19 cellular contexts compared by ENCODE assay signal in the genomic region with DNA sequence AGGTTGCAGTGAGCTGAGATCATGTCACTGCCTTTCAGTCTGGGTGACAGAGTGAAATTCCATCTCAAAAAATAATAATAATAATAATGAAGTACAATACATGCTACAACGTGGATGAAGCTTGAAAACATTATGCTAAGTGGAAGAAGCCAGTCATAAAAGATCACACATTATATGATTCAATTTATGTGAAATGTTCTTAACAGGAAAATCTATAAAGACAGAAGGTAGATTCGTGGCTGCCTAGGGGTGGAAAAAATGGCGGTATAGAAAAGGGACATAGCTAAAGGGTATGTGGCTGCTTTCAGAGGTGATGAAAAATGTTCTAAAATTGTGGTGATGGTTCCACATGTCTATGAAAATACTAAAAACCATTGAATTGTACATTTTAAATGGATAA. TPM values are rescaled to one million over a fixed set of nuclear protein-coding genes. Genes with fewer than 3 reads are reported as not detected.
DNase-seq lines count a peak whose midpoint lies in the region; ATAC-seq, FAIRE-seq and TF ChIP-seq lines count a peak whose summit lies in the region.
"Had no signal": no experiment of that assay in that cellular context is flagged by ENCODE, and none has a peak within 500 bp of the region (broad histone marks: within the 10 kb centered on the region; RNA-seq: fewer than 3 reads in every experiment).

No MANE protein-coding gene starts in this region.

- POLR2A ChIA-PET in MCF 10A (lab: Yijun Ruan, JAX) = interaction anchor here (0.6 kb wide), 1 partner anchor 670 kb away, joined by 3 read pairs; no protein-coding TSS in a partner anchor
- POLR2A ChIA-PET in naive thymus-derived CD4-positive, alpha-beta T cell (lab: Charles Lee) = interaction anchor here (0.8 kb wide), 1 partner anchor 50 kb away, joined by 3 read pairs; no protein-coding TSS in a partner anchor

- H3K4me2 ChIP-seq in mammary epithelial cell (ENCODE audit: insufficient read depth, low read depth, low read length) (peak overlapping the region; percentile 25), astrocyte (ENCODE audit: low read length) (peak overlapping the region; percentile 18)

- CTCF ChIA-PET in mammary epithelial cell (lab: Charles Lee; ENCODE audit: low non-redundant PET) = no interaction called here
- CTCF ChIA-PET in MCF 10A (lab: Yijun Ruan, JAX) = interaction anchor here (1.5 kb wide), 1 partner anchor 12 kb away, joined by 3 read pairs; no protein-coding TSS in a partner anchor
- CTCF ChIA-PET in naive thymus-derived CD4-positive, alpha-beta T cell (lab: Charles Lee) = no interaction called here

- WGBS in mammary epithelial cell (ENCODE audit: low coverage, missing lambda C conversion rate) = 35% methylated on average over 3 of the region's 3 CpGs

- H3K27ac Mint-ChIP-seq in MCF 10A (ENCODE audit: low read depth, unreplicated experiment) (no peak overlapping the region), T-helper 17 cell (peak overlapping the region; percentile 37), astrocyte (ENCODE audit: unreplicated experiment) (no peak overlapping the region)
- peak overlapping the region; percentile 99 for H3K27ac Mint-ChIP-seq in stimulated activated naive CD8-positive, alpha-beta T cell treated with anti-CD3 and anti-CD28 coated beads, Interleukin-15, Interleukin-2, amounts not matched to agents 100 ng/mL and 50 ng/mL, for 24 hours
- peak overlapping the region in 1 of 9 donors; percentile 49 for H3K27ac Mint-ChIP-seq in naive thymus-derived CD4-positive, alpha-beta T cell
- H3K27ac Mint-ChIP-seq: activated CD4-positive, alpha-beta T cell treated with anti-CD3 and anti-CD28 coated beads, Interleukin-2, amount 10 ng/mL, durations not matched to agents 7 days and 5 days had no signal

- H3K9me3 ChIP-seq in mammary epithelial cell (replicated peaks; ENCODE audit: insufficient read depth, low read length) (no peaks in the 10 kb centered on the region), T-helper 17 cell (ENCODE audit: control insufficient read depth, low read length, poor library complexity, severe bottlenecking) (no peaks in the 10 kb centered on the region), astrocyte (ENCODE audit: insufficient read depth, low read depth, low read length) (no peaks in the 10 kb centered on the region)
- H3K9me3 ChIP-seq in naive thymus-derived CD4-positive, alpha-beta T cell (ENCODE audit: control insufficient read depth in 2 of 3, low read length in 3 of 3) = no peaks in the 10 kb centered on the region
- H3K9me3 ChIP-seq: HAP-1, thyroid gland had no signal

- H3K27me3 Mint-ChIP-seq in MCF 10A (ENCODE audit: insufficient read depth, unreplicated experiment) = no peaks in the 10 kb centered on the region
- H3K27me3 Mint-ChIP-seq in T-helper 17 cell = no peaks in the 10 kb centered on the region
- H3K27me3 Mint-ChIP-seq in astrocyte (ENCODE audit: low read depth, unreplicated experiment) = no peaks in the 10 kb centered on the region
- no peaks in the 10 kb centered on the region for H3K27me3 Mint-ChIP-seq in stimulated activated naive CD8-positive, alpha-beta T cell treated with anti-CD3 and anti-CD28 coated beads, Interleukin-15, Interleukin-2, amounts not matched to agents 100 ng/mL and 50 ng/mL, for 24 hours
- no peaks in the 10 kb centered on the region for H3K27me3 Mint-ChIP-seq in naive thymus-derived CD4-positive, alpha-beta T cell
- H3K27me3 Mint-ChIP-seq: activated CD4-positive, alpha-beta T cell treated with anti-CD3 and anti-CD28 coated beads, Interleukin-2, amount 10 ng/mL, durations not matched to agents 7 days and 5 days had no signal

- no peak for FAIRE-seq in astrocyte (lab: Jason Lieb, UNC)
- FAIRE-seq: D721Med, GM12892 had no signal

- H3K4me1 Mint-ChIP-seq in MCF 10A (ENCODE audit: insufficient read depth, unreplicated experiment) = peaks cover 6% of the 10 kb centered on the region
- no peaks in the 10 kb centered on the region for H3K4me1 Mint-ChIP-seq in T-helper 17 cell
- peaks cover 7% of the 10 kb centered on the region for H3K4me1 Mint-ChIP-seq in astrocyte (ENCODE audit: low read depth, unreplicated experiment)
- peaks cover 63% of the 10 kb centered on the region for H3K4me1 Mint-ChIP-seq in stimulated activated naive CD8-positive, alpha-beta T cell treated with anti-CD3 and anti-CD28 coated beads, Interleukin-15, Interleukin-2, amounts not matched to agents 100 ng/mL and 50 ng/mL, for 24 hours (ENCODE audit: low read depth)
- peaks cover 3 to 32% (median 20%) of the 10 kb centered on the region in 7 donors for H3K4me1 Mint-ChIP-seq in naive thymus-derived CD4-positive, alpha-beta T cell

- H3K36me3 Mint-ChIP-seq in MCF 10A (ENCODE audit: insufficient read depth, unreplicated experiment) = no peaks in the 10 kb centered on the region
- peaks cover 3% of the 10 kb centered on the region for H3K36me3 Mint-ChIP-seq in T-helper 17 cell (ENCODE audit: low read depth)
- H3K36me3 Mint-ChIP-seq in astrocyte (ENCODE audit: low read depth, unreplicated experiment) = peaks cover 2% of the 10 kb centered on the region
- peaks cover 39% of the 10 kb centered on the region for H3K36me3 Mint-ChIP-seq in stimulated activated naive CD8-positive, alpha-beta T cell treated with anti-CD3 and anti-CD28 coated beads, Interleukin-15, Interleukin-2, amounts not matched to agents 100 ng/mL and 50 ng/mL, for 24 hours (ENCODE audit: low read depth)
- peaks cover 0 to 72% (median 38%) of the 10 kb centered on the region in 5 donors for H3K36me3 Mint-ChIP-seq in naive thymus-derived CD4-positive, alpha-beta T cell

- H3K27ac ChIP-seq in mammary epithelial cell (ENCODE audit: insufficient read depth, low read depth, low read length) (peak overlapping the region; percentile 41), astrocyte (ENCODE audit: low read depth, low read length) (no peak overlapping the region)
- H3K27ac ChIP-seq in naive thymus-derived CD4-positive, alpha-beta T cell (ENCODE audit: low read depth, low read length) = no peak overlapping the region
- H3K27ac ChIP-seq: brain microvascular endothelial cell, thyroid gland had no signal

- H3K4me3 Mint-ChIP-seq in MCF 10A (ENCODE audit: unreplicated experiment) (no peak overlapping the region), T-helper 17 cell (no peak overlapping the region), astrocyte (ENCODE audit: unreplicated experiment) (no peak overlapping the region)
- H3K4me3 Mint-ChIP-seq in stimulated activated naive CD8-positive, alpha-beta T cell treated with anti-CD3 and anti-CD28 coated beads, Interleukin-15, Interleukin-2, amounts not matched to agents 100 ng/mL and 50 ng/mL, for 24 hours = peak overlapping the region; percentile 59
- H3K4me3 Mint-ChIP-seq in naive thymus-derived CD4-positive, alpha-beta T cell = no peak overlapping the region
- H3K4me3 Mint-ChIP-seq: activated CD4-positive, alpha-beta T cell treated with anti-CD3 and anti-CD28 coated beads, Interleukin-2, amount 10 ng/mL, durations not matched to agents 7 days and 5 days had no signal

- TF ChIP-seq CTCF in mammary epithelial cell (conservative IDR thresholded peaks at IDR 0.05 in 1 of 2, IDR thresholded peaks at IDR 0.05 in 1 of 2; ENCODE audit: extremely low read depth in 1 of 2, insufficient read depth in 1 of 2, low read depth in 1 of 2, low read length in 2 of 2) (no peak), MCF 10A (IDR thresholded peaks at IDR 0.05; ENCODE audit: unreplicated experiment) (no peak), astrocyte (IDR thresholded peaks at IDR 0.05; ENCODE audit: insufficient read depth, low read depth, low read length) (no peak)

- BruUV-seq in mammary epithelial cell (replicated peaks; lab: Mats Ljungman, UMichigan) = no TSS peak
- BruUV-seq in MCF 10A (replicated peaks; lab: Mats Ljungman, UMichigan) = no TSS peak

- H3K4me1 ChIP-seq in mammary epithelial cell (ENCODE audit: insufficient read depth, low read length) (peaks cover 16% of the 10 kb centered on the region), astrocyte (ENCODE audit: insufficient read depth, low read length) (peaks cover 8% of the 10 kb centered on the region)
- H3K4me1 ChIP-seq in naive thymus-derived CD4-positive, alpha-beta T cell (ENCODE audit: control insufficient read depth in 2 of 2, insufficient read depth in 2 of 2, low read length in 2 of 2) = no peaks in the 10 kb centered on the region
- H3K4me1 ChIP-seq: HAP-1, thyroid gland had no signal

- H3K9ac ChIP-seq in mammary epithelial cell (ENCODE audit: insufficient read depth, low read length) (no peak overlapping the region), astrocyte (ENCODE audit: low read length) (no peak overlapping the region)

- H2AFZ ChIP-seq in mammary epithelial cell (ENCODE audit: low read depth, low read length) (no peak overlapping the region), astrocyte (ENCODE audit: low read depth, low read length) (no peak overlapping the region)

- no peak for ATAC-seq in T-helper 17 cell
- no peak for ATAC-seq in naive thymus-derived CD4-positive, alpha-beta T cell
- ATAC-seq in HG03342 (IDR thresholded peaks at IDR 0.05; ENCODE audit: unreplicated experiment) = no peak
- ATAC-seq: left cardiac atrium had no signal

- no peaks in the 10 kb centered on the region for H4K20me1 ChIP-seq in mammary epithelial cell (ENCODE audit: insufficient read depth, low read length)
- no peaks in the 10 kb centered on the region for H4K20me1 ChIP-seq in astrocyte (ENCODE audit: insufficient read depth, low read length)

- H3K9me3 Mint-ChIP-seq in MCF 10A (ENCODE audit: unreplicated experiment) (no peaks in the 10 kb centered on the region), astrocyte (ENCODE audit: unreplicated experiment) (peaks cover 2% of the 10 kb centered on the region)
- no peaks in the 10 kb centered on the region for H3K9me3 Mint-ChIP-seq in stimulated activated naive CD8-positive, alpha-beta T cell treated with anti-CD3 and anti-CD28 coated beads, Interleukin-15, Interleukin-2, amounts not matched to agents 100 ng/mL and 50 ng/mL, for 24 hours
- H3K9me3 Mint-ChIP-seq in naive thymus-derived CD4-positive, alpha-beta T cell = peaks cover 0 to 12% (median 0%) of the 10 kb centered on the region in 11 donors

- peaks cover 2% of the 10 kb centered on the region for H3K36me3 ChIP-seq in mammary epithelial cell (ENCODE audit: insufficient read depth, low read length)
- no peaks in the 10 kb centered on the region for H3K36me3 ChIP-seq in astrocyte (ENCODE audit: insufficient read depth, low read length)
- H3K36me3 ChIP-seq in naive thymus-derived CD4-positive, alpha-beta T cell (ENCODE audit: control insufficient read depth in 2 of 3, insufficient read depth in 3 of 3, low read length in 3 of 3) = no peaks in the 10 kb centered on the region
- H3K36me3 ChIP-seq: brain microvascular endothelial cell, HAP-1, thyroid gland had no signal

- DNase-seq in mammary epithelial cell (no peak), MCF 10A (ENCODE audit: unreplicated experiment) (no peak), T-helper 17 cell (no peak), astrocyte (ENCODE audit: low read depth) (no peak)
- no peak for DNase-seq in naive thymus-derived CD4-positive, alpha-beta T cell
- DNase-seq: activated CD4-positive, alpha-beta T cell treated with anti-CD3 and anti-CD28 coated beads, Interleukin-2, amount 10 ng/mL, durations not matched to agents 7 days and 5 days; effector CD4-positive, alpha-beta T cell; left cardiac atrium; NCI-H1092 treated with DMSO at 0.1 percent for 48 hours; NCI-H1930; NCI-H748 treated with DMSO at 0.1 percent for 48 hours; stimulated activated naive CD4-positive, alpha-beta T cell; thyroid gland had no signal

- in situ Hi-C loops in mammary epithelial cell (cut with MboI; ENCODE audit: low sequenced_read_pairs in 2 of 2) = no loop called here

- peak overlapping the region in 1 of 3 experiments; percentile 3 for H3K4me3 ChIP-seq in mammary epithelial cell (replicated peaks in 1 of 3; ENCODE audit: insufficient read depth in 1 of 3, low read depth in 2 of 3, low read length in 3 of 3)
- H3K4me3 ChIP-seq in astrocyte (ENCODE audit: insufficient read depth, low read depth, low read length) = no peak overlapping the region
- H3K4me3 ChIP-seq in naive thymus-derived CD4-positive, alpha-beta T cell (ENCODE audit: low read length) = no peak overlapping the region
- H3K4me3 ChIP-seq: HAP-1, thyroid gland had no signal

- intact Hi-C loops in mammary epithelial cell (cut with micrococcal nuclease) = loop anchor here (2.0 kb wide), 2 partner anchors 32 to 40 kb away; no protein-coding TSS in a partner anchor
- intact Hi-C loops in MCF 10A (cut with micrococcal nuclease) = no loop called here
- intact Hi-C loops in naive thymus-derived CD4-positive, alpha-beta T cell (cut with micrococcal nuclease) = no loop called here

- dilution Hi-C loops in mammary epithelial cell (cut with HindIII; ENCODE audit: low sequenced_read_pairs) = no loop called here

- H3K27me3 ChIP-seq in mammary epithelial cell (ENCODE audit: insufficient read depth, low read length) (no peaks in the 10 kb centered on the region), astrocyte (ENCODE audit: insufficient read depth, low read length) (no peaks in the 10 kb centered on the region)
- no peaks in the 10 kb centered on the region for H3K27me3 ChIP-seq in naive thymus-derived CD4-positive, alpha-beta T cell (ENCODE audit: control insufficient read depth in 2 of 2, insufficient read depth in 2 of 2, low read length in 2 of 2)
- H3K27me3 ChIP-seq: brain microvascular endothelial cell, thyroid gland had no signal

- H3K79me2 ChIP-seq in mammary epithelial cell (ENCODE audit: insufficient read depth, low read length) (no peaks in the 10 kb centered on the region), astrocyte (ENCODE audit: insufficient read depth, low read length) (no peaks in the 10 kb centered on the region)

RNA-seq across cellular contexts. Expression of gene AMIGO2, which starts 41.0 kb away (rescaled TPM):
- 100 to 1,000 TPM in 1 of 2 donors, 10 to 100 TPM in 1; 96.1 to 241 TPM for total RNA-seq in mammary epithelial cell
- polyA plus RNA-seq in mammary epithelial cell = 48.8 TPM
- 39.9 TPM for polyA minus RNA-seq in mammary epithelial cell
- total RNA-seq in MCF 10A (2022) = 13.0 and 32.6 TPM in 2 replicates
- 1 to 10 TPM; 8.0 to 9.1 TPM for total RNA-seq in T-helper 17 cell
- total RNA-seq in astrocyte = 25.2 and 35.4 TPM in 2 replicates
- 10 to 100 TPM in 4 of 5 experiments, 1 to 10 TPM in 1; 6.8 to 13.5 (median 12.8) TPM for total RNA-seq in naive thymus-derived CD4-positive, alpha-beta T cell
- 10 to 100 TPM; 27.0 to 30.4 TPM for polyA plus RNA-seq in naive thymus-derived CD4-positive, alpha-beta T cell

RNA-seq across cellular contexts. Expression of gene PCED1B, which starts 41.3 kb away (rescaled TPM):
- total RNA-seq in mammary epithelial cell (10 to 100 TPM in 1 of 2 donors, 1 to 10 TPM in 1; 2.3 to 10.3 TPM), MCF 10A (2022) (5.1 and 9.6 TPM in 2 replicates), T-helper 17 cell (10 to 100 TPM; 48.6 to 54.2 TPM), astrocyte (1.8 and 2.4 TPM in 2 replicates)
- polyA plus RNA-seq in mammary epithelial cell = 3.3 TPM
- polyA minus RNA-seq in mammary epithelial cell = 0.67 TPM
- 10 to 100 TPM; 41.4 to 98.3 (median 70.0) TPM for total RNA-seq in naive thymus-derived CD4-positive, alpha-beta T cell
- polyA plus RNA-seq in naive thymus-derived CD4-positive, alpha-beta T cell = 100 to 1,000 TPM; 137 to 147 TPM

Comparison
In these comparisons a context has a peak if more than half of its experiments do, and no peak if none do; other contexts are left out.
1. H3K27ac Mint-ChIP-seq: peak in T-helper 17 cell (single experiment) and stimulated activated naive CD8-positive, alpha-beta T cell treated with anti-CD3 and anti-CD28 coated beads, Interleukin-15, Interleukin-2, amounts not matched to agents 100 ng/mL and 50 ng/mL, for 24 hours (single experiment); none in MCF 10A (single experiment) and astrocyte (single experiment).